In genomic region chr3:187044206-187044605, GRCh38 we compare ENCODE assay signal across 8 cellular contexts.
DNase-seq lines count a peak whose midpoint lies in the region; ATAC-seq lines count a peak whose summit lies in the region.

No MANE protein-coding gene starts in this region.

- peak; percentile 92 for DNase-seq in MV-4-11 (lab: John Stamatoyannopoulos, UW)
- no peak for DNase-seq in NCI-H146 treated with DMSO at 0.1 percent for 48 hours (lab: John Stamatoyannopoulos, UW; ENCODE audit: unreplicated experiment)
- DNase-seq in NCI-H1930 (lab: John Stamatoyannopoulos, UW), result no peak
- no peak for DNase-seq in occipital lobe (lab: John Stamatoyannopoulos, UW)

- ATAC-seq in GM18867 (IDR thresholded peaks at IDR 0.05; ENCODE audit: unreplicated experiment) (peak; percentile 59), GM21786 (IDR thresholded peaks at IDR 0.05; ENCODE audit: unreplicated experiment) (peak; percentile 64), esophagus mucosa (peak; percentile 23)
- no peak for ATAC-seq in activated CD4-positive, CD25-positive, alpha-beta regulatory T cell treated with anti-CD3 and anti-CD28 coated beads, Interleukin-2, amount 50 U/mL, for 24 hours

Comparison
In these comparisons a context has a peak if more than half of its experiments do, and no peak if none do; other contexts are left out.
1. ATAC-seq: peak in GM18867 (single experiment), GM21786 (single experiment) and esophagus mucosa (single experiment); none in activated CD4-positive, CD25-positive, alpha-beta regulatory T cell treated with anti-CD3 and anti-CD28 coated beads, Interleukin-2, amount 50 U/mL, for 24 hours (0 of 2).